In the genomic region with DNA sequence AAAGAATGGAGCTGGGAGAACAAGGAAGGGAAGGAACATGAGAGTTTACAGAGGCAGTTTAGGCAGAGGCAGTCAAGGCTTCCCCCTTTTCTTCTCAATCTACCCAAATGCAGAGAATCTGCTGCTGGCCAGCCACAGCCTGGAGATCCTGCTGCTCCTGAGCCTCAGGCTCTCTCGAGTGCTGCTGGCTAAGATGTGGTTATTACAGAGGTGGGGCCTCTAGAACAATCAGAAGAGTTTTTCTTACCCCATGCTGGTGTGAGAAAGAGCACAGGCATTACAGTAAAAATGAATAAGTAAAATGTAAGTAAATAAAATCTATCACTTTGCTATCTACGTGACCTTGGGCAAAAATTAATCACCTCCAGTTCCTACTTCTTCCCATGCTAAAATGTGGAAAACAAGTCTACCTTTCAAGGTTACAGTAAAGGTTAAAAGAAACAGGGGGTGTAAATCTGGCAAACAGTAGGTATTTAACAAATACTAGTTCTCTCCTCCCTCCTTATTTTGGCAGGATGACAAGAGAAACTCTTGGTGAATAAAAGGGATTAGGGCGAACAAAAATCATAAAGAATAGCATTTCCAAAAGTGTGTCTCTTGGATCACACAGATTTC, we compare ENCODE assay signal across 13 cellular contexts. TPM values are rescaled to one million over a fixed set of nuclear protein-coding genes. Genes with fewer than 3 reads are reported as not detected.
DNase-seq lines count a peak whose midpoint lies in the region; TF ChIP-seq lines count a peak whose summit lies in the region.
"Had no signal": no experiment of that assay in that cellular context is flagged by ENCODE, and none has a peak within 500 bp of the region (broad histone marks: within the 10 kb centered on the region; RNA-seq: fewer than 3 reads in every experiment).

No MANE protein-coding gene starts in this region.

- H3K14ac ChIP-seq in H9 (ENCODE audit: insufficient read depth, low read length), result no peak overlapping the region

- no peaks in the 10 kb centered on the region for H3K9me3 ChIP-seq in H9 (ENCODE audit: control insufficient read depth, low read depth, low read length)
- peaks cover 19% of the 10 kb centered on the region; the same call in 1 of the 2 replicates for H3K9me3 ChIP-seq in SU-DHL-6 (ENCODE audit: insufficient read depth, low read length)
- H3K9me3 ChIP-seq in esophagus squamous epithelium, result peaks cover 0 to 30% (median 21%) of the 10 kb centered on the region in 3 donors
- no peaks in the 10 kb centered on the region for H3K9me3 ChIP-seq in hepatocyte (ENCODE audit: low read depth)
- H3K9me3 ChIP-seq in PC-9 (ENCODE audit: insufficient read depth, low read depth), result peaks cover 18% of the 10 kb centered on the region; the same call in 1 of the 2 replicates

- H3K23me2 ChIP-seq in H9 (ENCODE audit: insufficient read length, low read depth, low read length, poor library complexity, severe bottlenecking), result no peaks in the 10 kb centered on the region

- peak; percentile 50 for DNase-seq in H9
- DNase-seq in esophagus squamous epithelium (lab: John Stamatoyannopoulos, UW), result no peak
- peak; percentile 66 for DNase-seq in renal cortical epithelial cell (ENCODE audit: low read depth)
- DNase-seq in HuH-7.5 (ENCODE audit: low spot score), result no peak
- no peak for DNase-seq in hepatocyte (ENCODE audit: low spot score)
- DNase-seq in PC-9, result no peak
- DNase-seq: activated CD4-positive, alpha-beta T cell treated with anti-CD3 and anti-CD28 coated beads, Interleukin-2, amount 10 ng/mL, durations not matched to agents 24 days and 14 days; amygdala; gastrocnemius medialis; midbrain; NCI-H2171; stimulated activated naive CD4-positive, alpha-beta T cell treated with Interleukin-2 at 50 U/mL for 16 hours had no signal

- peaks cover 8 to 11% of the 10 kb centered on the region in 2 experiments for H3K9me3 Mint-ChIP-seq in H9

- no peaks in the 10 kb centered on the region for H4K20me1 ChIP-seq in H9 (ENCODE audit: control insufficient read depth, insufficient read depth, insufficient read length)
- H4K20me1 ChIP-seq in SU-DHL-6 (ENCODE audit: low read depth, low read length), result no peaks in the 10 kb centered on the region
- peaks cover 88% of the 10 kb centered on the region for H4K20me1 ChIP-seq in hepatocyte (ENCODE audit: insufficient read depth, poor library complexity, severe bottlenecking)
- peaks cover 29% of the 10 kb centered on the region; the same call in 1 of the 2 replicates for H4K20me1 ChIP-seq in PC-9 (ENCODE audit: insufficient read depth)

- TF ChIP-seq CTCF in H9 (conservative IDR thresholded peaks at IDR 0.05) (no peak), SU-DHL-6 (IDR thresholded peaks at IDR 0.05; ENCODE audit: insufficient read depth, low read length, poor library complexity, severe bottlenecking) (no peak), esophagus squamous epithelium (IDR thresholded peaks at IDR 0.05) (no peak), hepatocyte (IDR thresholded peaks at IDR 0.05; ENCODE audit: poor library complexity) (no peak), PC-9 (conservative IDR thresholded peaks at IDR 0.05) (no peak)

- CTCF ChIA-PET in PC-9 (lab: Charles Lee), result no interaction called here

- no peak overlapping the region for H3K4me2 ChIP-seq in H9 (ENCODE audit: insufficient read depth, insufficient read length, low read length)
- H3K4me2 ChIP-seq in SU-DHL-6 (ENCODE audit: low read depth, low read length, poor library complexity, severe bottlenecking), result no peak overlapping the region
- no peak overlapping the region for H3K4me2 ChIP-seq in hepatocyte
- H3K4me2 ChIP-seq in PC-9, result no peak overlapping the region

- H3K9me2 ChIP-seq in SU-DHL-6 (replicated peaks; ENCODE audit: insufficient read depth, low read length) (no peaks in the 10 kb centered on the region), hepatocyte (replicated peaks; ENCODE audit: insufficient read depth) (no peaks in the 10 kb centered on the region), PC-9 (ENCODE audit: insufficient read depth) (no peaks in the 10 kb centered on the region)

- H2BK120ac ChIP-seq in H9 (ENCODE audit: low read depth, low read length, poor library complexity, severe bottlenecking), result no peak overlapping the region

- H2AK5ac ChIP-seq in H9 (ENCODE audit: insufficient read length, low read length), result no peak overlapping the region

- H3T11ph ChIP-seq in H9 (ENCODE audit: low read length), result no peak overlapping the region

- peaks cover 57% of the 10 kb centered on the region; the same call in 1 of the 2 replicates for H3K79me2 ChIP-seq in H9 (ENCODE audit: insufficient read depth, low read length)
- peaks cover 84% of the 10 kb centered on the region for H3K79me2 ChIP-seq in SU-DHL-6 (ENCODE audit: insufficient read depth, low read length)
- H3K79me2 ChIP-seq in hepatocyte, result peaks cover 100% of the 10 kb centered on the region
- peaks cover 89% of the 10 kb centered on the region for H3K79me2 ChIP-seq in PC-9 (ENCODE audit: low read depth)

- no peaks in the 10 kb centered on the region for H3K27me3 ChIP-seq in H9 (ENCODE audit: insufficient read depth, low read length)
- H3K27me3 ChIP-seq in SU-DHL-6 (ENCODE audit: low read length), result no peaks in the 10 kb centered on the region
- H3K27me3 ChIP-seq in esophagus squamous epithelium, result no peaks in the 10 kb centered on the region
- no peaks in the 10 kb centered on the region for H3K27me3 ChIP-seq in hepatocyte
- H3K27me3 ChIP-seq in PC-9 (ENCODE audit: insufficient read depth, low read depth), result no peaks in the 10 kb centered on the region
- H3K27me3 ChIP-seq: gastrocnemius medialis had no signal

- H2BK12ac ChIP-seq in H9 (ENCODE audit: insufficient read length, low read depth, low read length), result no peak overlapping the region

- H3K4me3 ChIP-seq in SU-DHL-6 (ENCODE audit: insufficient read depth, low read length, poor library complexity, severe bottlenecking), result no peak overlapping the region
- no peak overlapping the region for H3K4me3 ChIP-seq in esophagus squamous epithelium
- no peak overlapping the region for H3K4me3 ChIP-seq in hepatocyte
- H3K4me3 ChIP-seq in PC-9, result no peak overlapping the region
- H3K4me3 ChIP-seq: gastrocnemius medialis had no signal

- intact Hi-C loops in esophagus squamous epithelium (cut with DNase I), result no loop called here
- intact Hi-C loops in PC-9 (cut with micrococcal nuclease; ENCODE audit: unreplicated experiment), result no loop called here

- no CpG with 5 or more reads among the region's 3 CpGs for WGBS in H9 (ENCODE audit: extremely low coverage, insufficient read length, low lambda C conversion rate)
- 41 to 42% methylated on average over 3 of the region's 3 CpGs for WGBS in esophagus squamous epithelium, 2 donors
- 74% methylated on average over 3 of the region's 3 CpGs for WGBS in hepatocyte (ENCODE audit: low lambda C conversion rate, missing lambda C conversion rate)

- no peak overlapping the region; a peak in 1 of 5 replicates for H3K4me3 Mint-ChIP-seq in H9
- H3K4me3 Mint-ChIP-seq: activated CD4-positive, alpha-beta T cell treated with anti-CD3 and anti-CD28 coated beads, Interleukin-2, amount 10 ng/mL, durations not matched to agents 24 days and 14 days had no signal

- no peaks in the 10 kb centered on the region for H3K27me3 Mint-ChIP-seq in H9 (ENCODE audit: low read depth)
- H3K27me3 Mint-ChIP-seq: activated CD4-positive, alpha-beta T cell treated with anti-CD3 and anti-CD28 coated beads, Interleukin-2, amount 10 ng/mL, durations not matched to agents 24 days and 14 days had no signal

- H3K36me3 ChIP-seq in SU-DHL-6 (ENCODE audit: low read length) (peaks cover 13% of the 10 kb centered on the region), esophagus squamous epithelium (peaks cover 0 to 5% (median 0%) of the 10 kb centered on the region in 3 donors), hepatocyte (replicated peaks; ENCODE audit: insufficient read depth, low read depth) (no peaks in the 10 kb centered on the region), PC-9 (ENCODE audit: low read depth) (peaks cover 2% of the 10 kb centered on the region)
- H3K36me3 ChIP-seq: gastrocnemius medialis had no signal

- no peak overlapping the region for H3K27ac ChIP-seq in H9 (ENCODE audit: insufficient read length, low read depth, low read length)
- H3K27ac ChIP-seq in SU-DHL-6 (ENCODE audit: low read depth, low read length), result peak overlapping the region; percentile 33; the same call in 1 of the 2 replicates
- H3K27ac ChIP-seq in esophagus squamous epithelium, result peak overlapping the region; percentile 48 to 60 (median 52)
- no peak overlapping the region for H3K27ac ChIP-seq in hepatocyte
- no peak overlapping the region for H3K27ac ChIP-seq in PC-9
- H3K27ac ChIP-seq: gastrocnemius medialis had no signal

- H2BK15ac ChIP-seq in H9 (ENCODE audit: low read depth, low read length), result no peak overlapping the region

- peaks cover 24% of the 10 kb centered on the region for H3F3A ChIP-seq in SU-DHL-6 (ENCODE audit: insufficient read depth)
- H3F3A ChIP-seq in PC-9 (ENCODE audit: insufficient read depth, low read depth), result no peaks in the 10 kb centered on the region

- H3K9ac ChIP-seq in H9 (ENCODE audit: extremely low read depth, insufficient read length, low read length) (no peak overlapping the region), SU-DHL-6 (ENCODE audit: low read length) (no peak overlapping the region)

- no peak for TF ChIP-seq POLR2A in esophagus squamous epithelium (IDR thresholded peaks at IDR 0.05)

- H2BK20ac ChIP-seq in H9 (ENCODE audit: low read depth, low read length, poor library complexity, severe bottlenecking), result no peak overlapping the region

- no peak overlapping the region for H4K8ac ChIP-seq in H9 (replicated peaks; ENCODE audit: insufficient read length, low read depth, low read length)

- H3K36me3 Mint-ChIP-seq in H9 (ENCODE audit: insufficient read depth in 1 of 3, low read depth in 3 of 3), result peaks cover 9 to 25% (median 15%) of the 10 kb centered on the region in 3 experiments

- H3K23ac ChIP-seq in H9 (ENCODE audit: insufficient read length, low read depth, low read length), result no peak overlapping the region

- peaks cover 17% of the 10 kb centered on the region for H3K4me1 ChIP-seq in H9 (ENCODE audit: insufficient read depth, low read length)
- H3K4me1 ChIP-seq in esophagus squamous epithelium, result peaks cover 13 to 41% (median 22%) of the 10 kb centered on the region in 3 donors
- peaks cover 8% of the 10 kb centered on the region for H3K4me1 ChIP-seq in hepatocyte (ENCODE audit: insufficient read depth)
- no peaks in the 10 kb centered on the region for H3K4me1 ChIP-seq in PC-9 (replicated peaks; ENCODE audit: insufficient read depth)

- H3K18ac ChIP-seq in H9 (ENCODE audit: insufficient read length, low read depth, low read length), result no peak overlapping the region

- no peak overlapping the region for H3K56ac ChIP-seq in H9 (ENCODE audit: insufficient read length, low read depth, low read length)

- H3K27ac Mint-ChIP-seq in H9, result peak overlapping the region; percentile 1 to 92 (median 92); a peak in 6 of 7 replicates
- H3K27ac Mint-ChIP-seq: activated CD4-positive, alpha-beta T cell treated with anti-CD3 and anti-CD28 coated beads, Interleukin-2, amount 10 ng/mL, durations not matched to agents 24 days and 14 days had no signal

- POLR2A ChIA-PET in PC-9 (lab: Charles Lee; ENCODE audit: unreplicated experiment), result no interaction called here

- H2AFZ ChIP-seq in H9 (ENCODE audit: low read length), result no peak overlapping the region
- no peak overlapping the region for H2AFZ ChIP-seq in SU-DHL-6 (ENCODE audit: low read depth, low read length, severe bottlenecking)
- H2AFZ ChIP-seq in hepatocyte, result no peak overlapping the region
- H2AFZ ChIP-seq in PC-9, result no peak overlapping the region

- H3K4ac ChIP-seq in H9 (ENCODE audit: low read depth, low read length), result no peak overlapping the region

- H3K4me1 Mint-ChIP-seq in H9, result peaks cover 62 to 78% of the 10 kb centered on the region in 2 experiments

- no peak overlapping the region for H2BK5ac ChIP-seq in H9 (ENCODE audit: insufficient read length, low read length)

- H3K79me1 ChIP-seq in H9 (ENCODE audit: insufficient read depth, low read depth, low read length, poor library complexity, severe bottlenecking), result no peaks in the 10 kb centered on the region

- no TSS peak for BruUV-seq in PC-9 (replicated peaks; lab: Mats Ljungman, UMichigan)

- no peak overlapping the region for H4K91ac ChIP-seq in H9 (ENCODE audit: insufficient read length, low read depth, low read length)

- no peak overlapping the region for H4K5ac ChIP-seq in H9 (ENCODE audit: insufficient read length, low read depth, low read length)

RNA-seq across cellular contexts. Expression of gene FBXW11, which starts 31.1 kb away (rescaled TPM):
- total RNA-seq in H9 (2021) (84.0 and 85.3 TPM in 2 replicates), esophagus squamous epithelium (10 to 100 TPM; 43.5 to 63.2 (median 49.0) TPM), renal cortical epithelial cell (101 and 114 TPM in 2 replicates), hepatocyte (73.4 and 74.2 TPM in 2 replicates), PC-9 (2021) (54.8 and 58.7 TPM in 2 replicates)
- polyA plus RNA-seq in hepatocyte, result 26.7 and 38.0 TPM in 2 replicates

Comparison
In these comparisons a context has a peak if more than half of its experiments do, and no peak if none do; other contexts are left out.
1. DNase-seq: peak in H9 (single experiment) and renal cortical epithelial cell (single experiment); none in esophagus squamous epithelium (single experiment), HuH-7.5 (single experiment), hepatocyte (single experiment) and PC-9 (0 of 2).
2. H3K27ac ChIP-seq: peak in SU-DHL-6 (single experiment) and esophagus squamous epithelium (4 of 4); none in H9 (single experiment), hepatocyte (single experiment) and PC-9 (single experiment).